Comparison of ENCODE assay signal across 37 cellular contexts in the genomic region with DNA sequence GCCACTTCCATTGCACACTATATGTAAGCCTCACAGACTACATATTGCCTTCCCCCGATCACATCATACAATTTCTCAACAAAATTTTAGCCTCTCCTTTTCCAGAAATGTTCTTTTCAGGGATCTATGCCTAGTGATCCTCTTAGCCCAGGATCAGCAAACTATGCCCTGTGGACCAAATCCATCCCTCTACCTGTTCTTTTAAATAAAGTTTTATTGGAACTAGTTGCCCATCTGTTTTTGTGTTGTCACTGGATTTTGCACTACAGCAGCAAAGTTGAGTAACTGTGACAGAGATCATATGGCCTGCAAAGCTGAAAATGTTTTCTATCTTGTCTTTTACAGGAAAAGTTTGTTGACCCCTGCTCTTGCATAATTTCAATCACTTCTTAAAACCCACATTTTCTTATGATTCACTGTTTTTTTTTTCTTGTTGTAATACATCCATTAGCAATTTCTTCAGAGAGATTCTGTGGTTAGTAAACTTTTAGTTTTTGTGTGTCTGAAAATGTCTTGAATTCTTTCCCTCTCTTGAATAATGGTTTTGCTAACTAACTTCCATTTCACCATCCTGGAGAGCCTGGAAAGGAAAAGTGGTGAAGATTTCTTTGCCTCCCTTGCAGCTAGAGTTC. TPM values are rescaled to one million over a fixed set of nuclear protein-coding genes. Genes with fewer than 3 reads are reported as not detected.
DNase-seq lines count a peak whose midpoint lies in the region; ATAC-seq, FAIRE-seq and TF ChIP-seq lines count a peak whose summit lies in the region.
"Had no signal": no experiment of that assay in that cellular context is flagged by ENCODE, and none has a peak within 500 bp of the region (broad histone marks: within the 10 kb centered on the region; RNA-seq: fewer than 3 reads in every experiment).

No MANE protein-coding gene starts in this region.

- POLR2A ChIA-PET in GM12878 (lab: Charles Lee), result no interaction called here
- POLR2A ChIA-PET in CD4-positive, alpha-beta memory T cell (lab: Charles Lee; ENCODE audit: partially characterized antibody), result no interaction called here

- WGBS in GM12878 (ENCODE audit: insufficient coverage, insufficient replicate concordance, low lambda C conversion rate, missing lambda C conversion rate), result 100% methylated on average over 1 of the region's 1 CpG

- BruUV-seq in GM12878 (replicated peaks; lab: Mats Ljungman, UMichigan), result no TSS peak

- H3K27ac Mint-ChIP-seq in HFFc6, result no peak overlapping the region
- H3K27ac Mint-ChIP-seq in CD4-positive, alpha-beta memory T cell, result no peak overlapping the region
- H3K27ac Mint-ChIP-seq: activated naive CD4-positive, alpha-beta T cell treated with anti-CD3 and anti-CD28 coated beads, Interleukin-2, amount 10 ng/mL, durations not matched to agents 7 days and 5 days; activated T-cell treated with anti-CD3 and anti-CD28 coated beads, Interleukin-2, amount 50 U/mL, for 72 hours; natural killer cell treated with Interleukin-12 subunit alpha and Interleukin-12 subunit beta and Interleukin-15 and Interleukin-18, amount 100 ng/mL, for 72 hours; stimulated activated effector memory CD8-positive, alpha-beta T cell treated with anti-CD3 and anti-CD28 coated beads, Interleukin-12 subunit alpha, Interleukin-12 subunit beta, amount 100 ng/mL, for 72 hours; T-helper 1 cell treated with Interleukin-12 subunit alpha and Interleukin-12 subunit beta and Interleukin-4 antibody, amounts not matched to agents 30 μg/mL and 1 μg/mL, for 36 hours had no signal

- H3K79me2 ChIP-seq in GM12878 (ENCODE audit: control insufficient read depth, insufficient read depth, low read length), result no peaks in the 10 kb centered on the region

- H2AFZ ChIP-seq in GM12878 (ENCODE audit: control insufficient read depth, low read depth, low read length), result no peak overlapping the region

- FAIRE-seq in GM12878 (lab: Jason Lieb, UNC), result no peak
- FAIRE-seq: endothelial cell of umbilical vein, frontal cortex, H1, HTR-8/SVneo, keratinocyte had no signal

- TF ChIP-seq POLR2A in GM12878 (IDR thresholded peaks at IDR 0.05; ENCODE audit: low read depth, low read length), result no peak

- DNase-seq in AG10803 (ENCODE audit: low read depth) (peak; percentile 72), HFFc6 (peak; percentile 4), GM12878 (ENCODE audit: low read depth, low spot score) (no peak), iris pigment epithelial cell (ENCODE audit: low read depth) (peak; percentile 81), Right ventricle myocardium superior (no peak)
- no peak for DNase-seq in CD4-positive, alpha-beta memory T cell
- DNase-seq in activated CD8-positive, alpha-beta memory T cell treated with anti-CD3 and anti-CD28 coated beads for 24 hours, result no peak
- no peak for DNase-seq in activated effector memory CD4-positive, alpha-beta T cell treated with anti-CD3 and anti-CD28 coated beads, Interleukin-2, amount 50 U/mL, for 16 hours
- DNase-seq: ACHN; activated CD4-positive, alpha-beta T cell treated with anti-CD3 and anti-CD28 coated beads for 48 hours; activated naive CD4-positive, alpha-beta T cell treated with anti-CD3 and anti-CD28 coated beads, Interleukin-2, amount 10 ng/mL, durations not matched to agents 7 days and 5 days; activated T-cell treated with anti-CD3 and anti-CD28 coated beads, Interleukin-2, amount 50 U/mL, for 72 hours; central memory CD4-positive, alpha-beta T cell; dorsolateral prefrontal cortex; midbrain; NCI-H1092; NCI-H187 treated with DMSO at 0.1 percent for 48 hours; NCI-H226; NCI-H82; retina; RPMI8226; spleen; stimulated activated CD4-positive, alpha-beta T cell treated with anti-CD3 and anti-CD28 coated beads, Interleukin-2, amount 100 ng/mL, for 48 hours had no signal

- H3K27ac ChIP-seq in GM12878 (ENCODE audit: control insufficient read depth, insufficient read depth), result no peak overlapping the region
- no peak overlapping the region for H3K27ac ChIP-seq in CD4-positive, alpha-beta memory T cell (ENCODE audit: low read depth, low read length)
- H3K27ac ChIP-seq: dorsolateral prefrontal cortex, KMS-11, SK-N-MC, suprapubic skin had no signal

- no peaks in the 10 kb centered on the region for H4K20me1 ChIP-seq in GM12878 (ENCODE audit: control insufficient read depth, insufficient read depth)

- TF ChIP-seq CTCF in AG10803 (conservative IDR thresholded peaks at IDR 0.05; ENCODE audit: low read length), result no peak
- no peak for TF ChIP-seq CTCF in HFFc6 (IDR thresholded peaks at IDR 0.05)
- no peak for TF ChIP-seq CTCF in GM12878 (IDR thresholded peaks at IDR 0.05 in 2 of 3, conservative IDR thresholded peaks at IDR 0.05 in 1 of 3; ENCODE audit: control insufficient read depth in 2 of 3, extremely low read depth in 1 of 3, insufficient read depth in 1 of 3, low read depth in 3 of 3, low read length in 3 of 3)

- RAD21 ChIA-PET in GM12878 (lab: Charles Lee; ENCODE audit: unreplicated experiment), result no interaction called here

- no peak for TF ChIP-seq RAD21 in GM12878 (IDR thresholded peaks at IDR 0.05; ENCODE audit: insufficient read depth, low read depth, low read length)

- SMC1A ChIA-PET in GM12878 (lab: Charles Lee; ENCODE audit: uncharacterized antibody, unreplicated experiment), result no interaction called here

- H3K4me1 ChIP-seq in GM12878 (ENCODE audit: control insufficient read depth, insufficient read depth, low read length), result peaks cover 4% of the 10 kb centered on the region
- H3K4me1 ChIP-seq in CD4-positive, alpha-beta memory T cell (ENCODE audit: insufficient read depth, low read length), result no peaks in the 10 kb centered on the region
- H3K4me1 ChIP-seq: suprapubic skin had no signal

- CTCF ChIA-PET in GM12878 (lab: Yijun Ruan, JAX), result interaction anchor here (1.4 kb wide), 1 partner anchor 14 kb away, joined by 4 read pairs; no protein-coding TSS in a partner anchor
- CTCF ChIA-PET in CD4-positive, alpha-beta memory T cell (lab: Charles Lee; ENCODE audit: partially characterized antibody), result no interaction called here

- in situ Hi-C loops in GM12878 (cut with MboI), result no loop called here

- H3K36me3 Mint-ChIP-seq in HFFc6 (ENCODE audit: low read depth), result no peaks in the 10 kb centered on the region
- H3K36me3 Mint-ChIP-seq in CD4-positive, alpha-beta memory T cell, result no peaks in the 10 kb centered on the region
- H3K36me3 Mint-ChIP-seq: activated naive CD4-positive, alpha-beta T cell treated with anti-CD3 and anti-CD28 coated beads, Interleukin-2, amount 10 ng/mL, durations not matched to agents 7 days and 5 days; natural killer cell treated with Interleukin-12 subunit alpha and Interleukin-12 subunit beta and Interleukin-15 and Interleukin-18, amount 100 ng/mL, for 72 hours; stimulated activated effector memory CD8-positive, alpha-beta T cell treated with anti-CD3 and anti-CD28 coated beads, Interleukin-12 subunit alpha, Interleukin-12 subunit beta, amount 100 ng/mL, for 72 hours had no signal

- H3K36me3 ChIP-seq in GM12878 (ENCODE audit: control insufficient read depth in 2 of 2, insufficient read depth in 2 of 2, low read length in 1 of 2), result no peaks in the 10 kb centered on the region
- no peaks in the 10 kb centered on the region for H3K36me3 ChIP-seq in CD4-positive, alpha-beta memory T cell (ENCODE audit: insufficient read depth, low read length)
- H3K36me3 ChIP-seq: spleen, suprapubic skin had no signal

- no peak overlapping the region for H3K4me3 ChIP-seq in AG10803 (ENCODE audit: low read length)
- no peak overlapping the region for H3K4me3 ChIP-seq in GM12878
- H3K4me3 ChIP-seq in CD4-positive, alpha-beta memory T cell (ENCODE audit: low read length in 2 of 2), result no peak overlapping the region
- H3K4me3 ChIP-seq: dorsolateral prefrontal cortex, SK-N-MC, spleen, suprapubic skin had no signal

- no peak overlapping the region for H3K4me2 ChIP-seq in GM12878 (ENCODE audit: control insufficient read depth, insufficient read depth)
- H3K4me2 ChIP-seq: KMS-11 had no signal

- peaks cover 15% of the 10 kb centered on the region for H3K27me3 Mint-ChIP-seq in HFFc6 (ENCODE audit: insufficient read depth)
- peaks cover 0 to 8% of the 10 kb centered on the region in 2 donors for H3K27me3 Mint-ChIP-seq in CD4-positive, alpha-beta memory T cell
- H3K27me3 Mint-ChIP-seq: activated naive CD4-positive, alpha-beta T cell treated with anti-CD3 and anti-CD28 coated beads, Interleukin-2, amount 10 ng/mL, durations not matched to agents 7 days and 5 days had no signal

- no peaks in the 10 kb centered on the region for H3K4me1 Mint-ChIP-seq in HFFc6 (ENCODE audit: low read depth)
- H3K4me1 Mint-ChIP-seq in CD4-positive, alpha-beta memory T cell, result no peaks in the 10 kb centered on the region
- H3K4me1 Mint-ChIP-seq: activated naive CD4-positive, alpha-beta T cell treated with anti-CD3 and anti-CD28 coated beads, Interleukin-2, amount 10 ng/mL, durations not matched to agents 7 days and 5 days; stimulated activated effector memory CD8-positive, alpha-beta T cell treated with anti-CD3 and anti-CD28 coated beads, Interleukin-12 subunit alpha, Interleukin-12 subunit beta, amount 100 ng/mL, for 72 hours had no signal

- no peaks in the 10 kb centered on the region for H3K9me3 ChIP-seq in GM12878 (replicated peaks; ENCODE audit: control insufficient read depth, insufficient read depth, low read length)
- H3K9me3 ChIP-seq in CD4-positive, alpha-beta memory T cell (ENCODE audit: control insufficient read depth in 1 of 2, low read length in 2 of 2), result no peaks in the 10 kb centered on the region
- H3K9me3 ChIP-seq: spleen, suprapubic skin had no signal

- H3K9me3 Mint-ChIP-seq in HFFc6, result no peaks in the 10 kb centered on the region
- H3K9me3 Mint-ChIP-seq in CD4-positive, alpha-beta memory T cell, result peaks cover 0 to 2% (median 0%) of the 10 kb centered on the region in 8 donors
- H3K9me3 Mint-ChIP-seq: activated naive CD4-positive, alpha-beta T cell treated with anti-CD3 and anti-CD28 coated beads, Interleukin-2, amount 10 ng/mL, durations not matched to agents 7 days and 5 days; activated T-cell treated with anti-CD3 and anti-CD28 coated beads, Interleukin-2, amount 50 U/mL, for 72 hours; stimulated activated effector memory CD8-positive, alpha-beta T cell treated with anti-CD3 and anti-CD28 coated beads, Interleukin-12 subunit alpha, Interleukin-12 subunit beta, amount 100 ng/mL, for 72 hours; T-helper 1 cell treated with Interleukin-12 subunit alpha and Interleukin-12 subunit beta and Interleukin-4 antibody, amounts not matched to agents 30 μg/mL and 1 μg/mL, for 36 hours had no signal

- H3K27me3 ChIP-seq in GM12878 (replicated peaks in 1 of 2; ENCODE audit: control insufficient read depth in 2 of 2, insufficient read depth in 2 of 2, low read length in 1 of 2), result no peaks in the 10 kb centered on the region
- no peaks in the 10 kb centered on the region for H3K27me3 ChIP-seq in CD4-positive, alpha-beta memory T cell (ENCODE audit: insufficient read depth, low read length)
- H3K27me3 ChIP-seq: spleen, suprapubic skin had no signal

- no peak overlapping the region for H3K9ac ChIP-seq in GM12878 (ENCODE audit: control insufficient read depth, insufficient read depth, low read length)
- H3K9ac ChIP-seq: KMS-11 had no signal

- H3K4me3 Mint-ChIP-seq in HFFc6, result no peak overlapping the region
- H3K4me3 Mint-ChIP-seq in CD4-positive, alpha-beta memory T cell, result no peak overlapping the region
- H3K4me3 Mint-ChIP-seq: activated naive CD4-positive, alpha-beta T cell treated with anti-CD3 and anti-CD28 coated beads, Interleukin-2, amount 10 ng/mL, durations not matched to agents 7 days and 5 days; activated T-cell treated with anti-CD3 and anti-CD28 coated beads, Interleukin-2, amount 50 U/mL, for 72 hours; natural killer cell treated with Interleukin-12 subunit alpha and Interleukin-12 subunit beta and Interleukin-15 and Interleukin-18, amount 100 ng/mL, for 72 hours; stimulated activated effector memory CD8-positive, alpha-beta T cell treated with anti-CD3 and anti-CD28 coated beads, Interleukin-12 subunit alpha, Interleukin-12 subunit beta, amount 100 ng/mL, for 72 hours; T-helper 1 cell treated with Interleukin-12 subunit alpha and Interleukin-12 subunit beta and Interleukin-4 antibody, amounts not matched to agents 30 μg/mL and 1 μg/mL, for 36 hours had no signal

- no peak for ATAC-seq in GM12878
- ATAC-seq in Right ventricle myocardium superior (ENCODE audit: poor library complexity), result no peak
- ATAC-seq: activated T-cell treated with anti-CD3 and anti-CD28 coated beads, Interleukin-2, amount 50 U/mL, for 72 hours; natural killer cell treated with Interleukin-12 subunit alpha and Interleukin-12 subunit beta and Interleukin-15 and Interleukin-18, amount 100 ng/mL, for 72 hours; stimulated activated effector memory CD8-positive, alpha-beta T cell treated with anti-CD3 and anti-CD28 coated beads, Interleukin-12 subunit alpha, Interleukin-12 subunit beta, amount 100 ng/mL, for 72 hours had no signal

- no peak for TF ChIP-seq EP300 in GM12878 (IDR thresholded peaks at IDR 0.05; ENCODE audit: borderline replicate concordance in 1 of 2, control insufficient read depth in 1 of 2, low read depth in 2 of 2, low read length in 2 of 2)

- intact Hi-C loops in GM12878 (cut with micrococcal nuclease; ENCODE audit: unreplicated experiment) (no loop called here), Right ventricle myocardium superior (cut with DNase I) (no loop called here)
- intact Hi-C loops in CD4-positive, alpha-beta memory T cell (cut with micrococcal nuclease), result no loop called here

RNA-seq across cellular contexts. Expression of a gene that starts 7.1 kb away (rescaled TPM):
- not detected for total RNA-seq in HFFc6 (2021; fragmentation: NEBNext Ultra II Directional; extraction: Animal tissue kit (Norgen Biotek cat#: 25700))
- not detected in 2 replicates for total RNA-seq in GM12878 (2013; cell fraction: nucleolus; rRNA removed)
- total RNA-seq in GM12878 (2014; rRNA removed) (not detected in 2 replicates), GM12878 (2014; rRNA removed; fragmentation: Illumina TruSeq; extraction: Trizol) (not detected in 2 replicates), GM12878 (2021) (not detected in 2 replicates), Right ventricle myocardium superior (not detected)
- polyA plus RNA-seq in GM12878 (2011; ENCODE audit: low read depth), result not detected
- polyA plus RNA-seq in GM12878 (2011; rRNA removed) (not detected in 2 replicates), GM12878 (2014; fragmentation: Illumina TruSeq; extraction: Trizol) (0.13 TPM in 1 of 2 replicates, not detected in the other), GM12878 (2014; fragmentation: Nextera tagmentation; extraction: Ambion mirVana) (not detected), GM12878 (2014; rRNA removed) (not detected in 2 replicates), GM12878 (2016; fragmentation: Nextera tagmentation; extraction: Ambion mirVana) (not detected)
- polyA plus RNA-seq in GM12878 (2011; cell fraction: cytosol; rRNA removed), result not detected in 2 replicates
- polyA plus RNA-seq in GM12878 (2011; cell fraction: nucleus; rRNA removed), result not detected in 2 replicates
- not detected in 2 replicates for polyA plus RNA-seq in GM12878 (2012)
- not detected in 2 replicates for polyA minus RNA-seq in GM12878 (2011; rRNA and poly(A)+ RNA removed)
- polyA minus RNA-seq in GM12878 (2011; cell fraction: cytosol; rRNA and poly(A)+ RNA removed), result not detected in 2 replicates
- polyA minus RNA-seq in GM12878 (2011; cell fraction: nucleus; rRNA and poly(A)+ RNA removed), result not detected in 2 replicates
- total RNA-seq in CD4-positive, alpha-beta memory T cell, result not detected
- not detected for polyA plus RNA-seq in CD4-positive, alpha-beta memory T cell
- total RNA-seq: activated T-cell treated with anti-CD3 and anti-CD28 coated beads, Interleukin-2, amount 50 U/mL, for 72 hours; endothelial cell of umbilical vein; frontal cortex; H1; liver; natural killer cell treated with Interleukin-12 subunit alpha and Interleukin-12 subunit beta and Interleukin-15 and Interleukin-18, amount 100 ng/mL, for 72 hours; osteocyte; spleen; suprapubic skin; urinary bladder had no signal
- polyA plus RNA-seq: endothelial cell of umbilical vein, H1, keratinocyte, liver, spleen, urinary bladder had no signal

Comparison
In these comparisons a context has a peak if more than half of its experiments do, and no peak if none do; other contexts are left out.
1. DNase-seq: peak in AG10803 (single experiment), HFFc6 (single experiment) and iris pigment epithelial cell (single experiment); none in GM12878 (single experiment), CD4-positive, alpha-beta memory T cell (0 of 5), Right ventricle myocardium superior (single experiment), activated CD8-positive, alpha-beta memory T cell treated with anti-CD3 and anti-CD28 coated beads for 24 hours (single experiment) and activated effector memory CD4-positive, alpha-beta T cell treated with anti-CD3 and anti-CD28 coated beads, Interleukin-2, amount 50 U/mL, for 16 hours (single experiment).